In the genomic region with DNA sequence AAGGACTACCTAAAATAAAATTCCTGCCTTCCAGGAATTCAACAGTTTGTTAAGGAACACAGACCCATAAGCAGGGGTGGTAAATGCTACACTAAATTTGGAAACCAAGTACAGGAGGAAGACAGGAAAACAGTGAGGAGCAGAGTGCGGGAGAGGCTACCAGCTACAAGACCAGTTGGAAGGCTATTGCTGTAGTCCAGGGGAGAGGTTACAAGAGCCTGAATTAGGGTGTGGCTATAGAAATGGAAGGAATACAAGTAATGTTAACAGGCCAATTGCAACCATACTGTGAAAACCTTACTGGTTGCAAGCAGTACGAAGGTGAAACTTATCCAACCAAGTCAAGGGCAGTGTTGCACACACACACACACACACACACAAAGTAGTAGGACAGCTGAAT, we compare ENCODE assay signal across 8 cellular contexts. TPM values are rescaled to one million over a fixed set of nuclear protein-coding genes. Genes with fewer than 3 reads are reported as not detected.
DNase-seq lines count a peak whose midpoint lies in the region; ATAC-seq and TF ChIP-seq lines count a peak whose summit lies in the region.

No MANE protein-coding gene starts in this region.

- ATAC-seq in stimulated activated naive CD8-positive, alpha-beta T cell treated with anti-CD3 and anti-CD28 coated beads, Interleukin-15, Interleukin-2, amounts not matched to agents 100 U/mL and 50 U/mL, for 24 hours: no peak

- H3K27me3 ChIP-seq in liver (ENCODE audit: control insufficient read depth in 4 of 4, insufficient read depth in 4 of 4, low read length in 3 of 4) (no peaks in the 10 kb centered on the region), vagina (no peaks in the 10 kb centered on the region)

- H3K27ac ChIP-seq in liver (ENCODE audit: low read depth in 1 of 2, low read length in 2 of 2): no peak overlapping the region
- H3K27ac ChIP-seq in vagina: no peak overlapping the region

- no peaks in the 10 kb centered on the region for H3K9me3 Mint-ChIP-seq in stimulated activated naive CD8-positive, alpha-beta T cell treated with anti-CD3 and anti-CD28 coated beads, Interleukin-15, Interleukin-2, amounts not matched to agents 100 ng/mL and 50 ng/mL, for 24 hours
- H3K9me3 Mint-ChIP-seq in activated naive CD8-positive, alpha-beta T cell (ENCODE audit: low read depth): no peaks in the 10 kb centered on the region

- H3K4me1 Mint-ChIP-seq in stimulated activated naive CD8-positive, alpha-beta T cell treated with anti-CD3 and anti-CD28 coated beads, Interleukin-15, Interleukin-2, amounts not matched to agents 100 ng/mL and 50 ng/mL, for 24 hours (ENCODE audit: low read depth): peaks cover 37% of the 10 kb centered on the region
- H3K4me1 Mint-ChIP-seq in activated naive CD8-positive, alpha-beta T cell (ENCODE audit: low read depth): peaks cover 28% of the 10 kb centered on the region

- H3K36me3 Mint-ChIP-seq in stimulated activated naive CD8-positive, alpha-beta T cell treated with anti-CD3 and anti-CD28 coated beads, Interleukin-15, Interleukin-2, amounts not matched to agents 100 ng/mL and 50 ng/mL, for 24 hours (ENCODE audit: low read depth): peaks cover 13% of the 10 kb centered on the region
- peaks cover 4% of the 10 kb centered on the region for H3K36me3 Mint-ChIP-seq in activated naive CD8-positive, alpha-beta T cell

- TF ChIP-seq RAD21 in liver (IDR thresholded peaks at IDR 0.05): no peak

- H3K4me3 ChIP-seq in liver (ENCODE audit: low read depth in 1 of 3, low read length in 3 of 3) (peak overlapping the region in 2 of 3 donors; percentile 71 to 75), vagina (peak overlapping the region; percentile 77 to 93)

- peak overlapping the region; percentile 93 for H3K4me3 Mint-ChIP-seq in stimulated activated naive CD8-positive, alpha-beta T cell treated with anti-CD3 and anti-CD28 coated beads, Interleukin-15, Interleukin-2, amounts not matched to agents 100 ng/mL and 50 ng/mL, for 24 hours
- peak overlapping the region; percentile 98 for H3K4me3 Mint-ChIP-seq in activated naive CD8-positive, alpha-beta T cell

- no peak for DNase-seq in stimulated activated naive CD8-positive, alpha-beta T cell treated with anti-CD3 and anti-CD28 coated beads, Interleukin-15, Interleukin-2, amounts not matched to agents 100 U/mL and 50 U/mL, for 24 hours
- DNase-seq in vagina (ENCODE audit: extremely low spot score in 2 of 2) (no peak), HPDE6-E6E7 (ENCODE audit: extremely low spot score) (no peak), DMS79 treated with DMSO at 0.1 percent for 48 hours (lab: John Stamatoyannopoulos, UW) (no peak), middle frontal gyrus (ENCODE audit: extremely low spot score, low spot score) (no peak)

- TF ChIP-seq POLR2A in vagina (IDR thresholded peaks at IDR 0.05): no peak

- TF ChIP-seq CTCF in liver (IDR thresholded peaks at IDR 0.05; ENCODE audit: low read depth, low read length, missing input control) (no peak), vagina (IDR thresholded peaks at IDR 0.05) (no peak)

- H3K27me3 Mint-ChIP-seq in stimulated activated naive CD8-positive, alpha-beta T cell treated with anti-CD3 and anti-CD28 coated beads, Interleukin-15, Interleukin-2, amounts not matched to agents 100 ng/mL and 50 ng/mL, for 24 hours: no peaks in the 10 kb centered on the region
- no peaks in the 10 kb centered on the region for H3K27me3 Mint-ChIP-seq in activated naive CD8-positive, alpha-beta T cell

- 74% methylated on average over 2 of the region's 2 CpGs for WGBS in liver

- intact Hi-C loops in vagina (cut with DNase I): no loop called here

- H3K9ac ChIP-seq in liver (ENCODE audit: low read depth in 1 of 2, low read length in 2 of 2): no peak overlapping the region

- no peak overlapping the region for H3K27ac Mint-ChIP-seq in stimulated activated naive CD8-positive, alpha-beta T cell treated with anti-CD3 and anti-CD28 coated beads, Interleukin-15, Interleukin-2, amounts not matched to agents 100 ng/mL and 50 ng/mL, for 24 hours
- no peak overlapping the region for H3K27ac Mint-ChIP-seq in activated naive CD8-positive, alpha-beta T cell

- H3K36me3 ChIP-seq in liver (ENCODE audit: control insufficient read depth in 4 of 4, insufficient read depth in 3 of 4, low read depth in 1 of 4, low read length in 3 of 4) (peaks cover 0 to 2% (median 0%) of the 10 kb centered on the region in 4 donors), vagina (no peaks in the 10 kb centered on the region)

- H3K4me1 ChIP-seq in liver (ENCODE audit: control insufficient read depth in 4 of 4, insufficient read depth in 4 of 4, low read length in 3 of 4) (peaks cover 0 to 21% (median 16%) of the 10 kb centered on the region in 4 donors), vagina (peaks cover 27% of the 10 kb centered on the region)

- H3K9me3 ChIP-seq in liver (ENCODE audit: control insufficient read depth in 4 of 4, low read length in 3 of 4) (no peaks in the 10 kb centered on the region), vagina (no peaks in the 10 kb centered on the region)

TF ChIP-seq in liver, 16 proteins besides CTCF, POLR2A, EP300 and RAD21:
- TF ChIP-seq RXRA (IDR thresholded peaks at IDR 0.05) (no peak), JUND (IDR thresholded peaks at IDR 0.05) (no peak), FOXA1 (IDR thresholded peaks at IDR 0.05) (no peak), GABPA (IDR thresholded peaks at IDR 0.05 in 1 of 2, conservative IDR thresholded peaks at IDR 0.05 in 1 of 2) (no peak), HNF4A (conservative IDR thresholded peaks at IDR 0.05) (no peak), HNF4G (IDR thresholded peaks at IDR 0.05) (no peak), SP1 (IDR thresholded peaks at IDR 0.05) (no peak), TAF1 (conservative IDR thresholded peaks at IDR 0.05) (no peak), FOXA2 (IDR thresholded peaks at IDR 0.05) (no peak)
- TF ChIP-seq, protein P1, sequence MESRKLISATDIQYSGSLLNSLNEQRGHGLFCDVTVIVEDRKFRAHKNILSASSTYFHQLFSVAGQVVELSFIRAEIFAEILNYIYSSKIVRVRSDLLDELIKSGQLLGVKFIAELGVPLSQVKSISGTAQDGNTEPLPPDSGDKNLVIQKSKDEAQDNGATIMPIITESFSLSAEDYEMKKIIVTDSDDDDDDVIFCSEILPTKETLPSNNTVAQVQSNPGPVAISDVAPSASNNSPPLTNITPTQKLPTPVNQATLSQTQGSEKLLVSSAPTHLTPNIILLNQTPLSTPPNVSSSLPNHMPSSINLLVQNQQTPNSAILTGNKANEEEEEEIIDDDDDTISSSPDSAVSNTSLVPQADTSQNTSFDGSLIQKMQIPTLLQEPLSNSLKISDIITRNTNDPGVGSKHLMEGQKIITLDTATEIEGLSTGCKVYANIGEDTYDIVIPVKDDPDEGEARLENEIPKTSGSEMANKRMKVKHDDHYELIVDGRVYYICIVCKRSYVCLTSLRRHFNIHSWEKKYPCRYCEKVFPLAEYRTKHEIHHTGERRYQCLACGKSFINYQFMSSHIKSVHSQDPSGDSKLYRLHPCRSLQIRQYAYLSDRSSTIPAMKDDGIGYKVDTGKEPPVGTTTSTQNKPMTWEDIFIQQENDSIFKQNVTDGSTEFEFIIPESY (IDR thresholded peaks at IDR 0.05): no peak
- TF ChIP-seq, protein P2, sequence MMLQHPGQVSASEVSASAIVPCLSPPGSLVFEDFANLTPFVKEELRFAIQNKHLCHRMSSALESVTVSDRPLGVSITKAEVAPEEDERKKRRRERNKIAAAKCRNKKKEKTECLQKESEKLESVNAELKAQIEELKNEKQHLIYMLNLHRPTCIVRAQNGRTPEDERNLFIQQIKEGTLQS (IDR thresholded peaks at IDR 0.05): no peak
- TF ChIP-seq, protein P3, sequence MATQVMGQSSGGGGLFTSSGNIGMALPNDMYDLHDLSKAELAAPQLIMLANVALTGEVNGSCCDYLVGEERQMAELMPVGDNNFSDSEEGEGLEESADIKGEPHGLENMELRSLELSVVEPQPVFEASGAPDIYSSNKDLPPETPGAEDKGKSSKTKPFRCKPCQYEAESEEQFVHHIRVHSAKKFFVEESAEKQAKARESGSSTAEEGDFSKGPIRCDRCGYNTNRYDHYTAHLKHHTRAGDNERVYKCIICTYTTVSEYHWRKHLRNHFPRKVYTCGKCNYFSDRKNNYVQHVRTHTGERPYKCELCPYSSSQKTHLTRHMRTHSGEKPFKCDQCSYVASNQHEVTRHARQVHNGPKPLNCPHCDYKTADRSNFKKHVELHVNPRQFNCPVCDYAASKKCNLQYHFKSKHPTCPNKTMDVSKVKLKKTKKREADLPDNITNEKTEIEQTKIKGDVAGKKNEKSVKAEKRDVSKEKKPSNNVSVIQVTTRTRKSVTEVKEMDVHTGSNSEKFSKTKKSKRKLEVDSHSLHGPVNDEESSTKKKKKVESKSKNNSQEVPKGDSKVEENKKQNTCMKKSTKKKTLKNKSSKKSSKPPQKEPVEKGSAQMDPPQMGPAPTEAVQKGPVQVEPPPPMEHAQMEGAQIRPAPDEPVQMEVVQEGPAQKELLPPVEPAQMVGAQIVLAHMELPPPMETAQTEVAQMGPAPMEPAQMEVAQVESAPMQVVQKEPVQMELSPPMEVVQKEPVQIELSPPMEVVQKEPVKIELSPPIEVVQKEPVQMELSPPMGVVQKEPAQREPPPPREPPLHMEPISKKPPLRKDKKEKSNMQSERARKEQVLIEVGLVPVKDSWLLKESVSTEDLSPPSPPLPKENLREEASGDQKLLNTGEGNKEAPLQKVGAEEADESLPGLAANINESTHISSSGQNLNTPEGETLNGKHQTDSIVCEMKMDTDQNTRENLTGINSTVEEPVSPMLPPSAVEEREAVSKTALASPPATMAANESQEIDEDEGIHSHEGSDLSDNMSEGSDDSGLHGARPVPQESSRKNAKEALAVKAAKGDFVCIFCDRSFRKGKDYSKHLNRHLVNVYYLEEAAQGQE (IDR thresholded peaks at IDR 0.05): no peak

RNA-seq across cellular contexts. Expression of a gene that starts 0.9 kb away (rescaled TPM):
- total RNA-seq in liver (10 to 100 TPM; 34.1 to 53.6 TPM), vagina (55.0 TPM)
- 10 to 100 TPM in 1 of 2 donors, 1 to 10 TPM in 1; 8.4 to 11.5 TPM for polyA plus RNA-seq in liver

RNA-seq across cellular contexts. Expression of a gene that starts 11.5 kb away (rescaled TPM):
- 10 to 100 TPM in 1 of 2 donors, 1 to 10 TPM in 1; 7.4 to 11.0 TPM for total RNA-seq in liver
- 1 to 10 TPM; 3.2 to 3.8 TPM for polyA plus RNA-seq in liver
- total RNA-seq in vagina: 8.6 TPM

RNA-seq across cellular contexts. Expression of a gene that starts 54.0 kb away (rescaled TPM):
- total RNA-seq in liver (under 1 TPM; 0.17 to 0.42 TPM), vagina (not detected)
- under 1 TPM in 1 of 2 donors, not detected in 1; 0.07 TPM for polyA plus RNA-seq in liver
